Comparison of ENCODE assay signal across 8 cellular contexts in the genomic region with DNA sequence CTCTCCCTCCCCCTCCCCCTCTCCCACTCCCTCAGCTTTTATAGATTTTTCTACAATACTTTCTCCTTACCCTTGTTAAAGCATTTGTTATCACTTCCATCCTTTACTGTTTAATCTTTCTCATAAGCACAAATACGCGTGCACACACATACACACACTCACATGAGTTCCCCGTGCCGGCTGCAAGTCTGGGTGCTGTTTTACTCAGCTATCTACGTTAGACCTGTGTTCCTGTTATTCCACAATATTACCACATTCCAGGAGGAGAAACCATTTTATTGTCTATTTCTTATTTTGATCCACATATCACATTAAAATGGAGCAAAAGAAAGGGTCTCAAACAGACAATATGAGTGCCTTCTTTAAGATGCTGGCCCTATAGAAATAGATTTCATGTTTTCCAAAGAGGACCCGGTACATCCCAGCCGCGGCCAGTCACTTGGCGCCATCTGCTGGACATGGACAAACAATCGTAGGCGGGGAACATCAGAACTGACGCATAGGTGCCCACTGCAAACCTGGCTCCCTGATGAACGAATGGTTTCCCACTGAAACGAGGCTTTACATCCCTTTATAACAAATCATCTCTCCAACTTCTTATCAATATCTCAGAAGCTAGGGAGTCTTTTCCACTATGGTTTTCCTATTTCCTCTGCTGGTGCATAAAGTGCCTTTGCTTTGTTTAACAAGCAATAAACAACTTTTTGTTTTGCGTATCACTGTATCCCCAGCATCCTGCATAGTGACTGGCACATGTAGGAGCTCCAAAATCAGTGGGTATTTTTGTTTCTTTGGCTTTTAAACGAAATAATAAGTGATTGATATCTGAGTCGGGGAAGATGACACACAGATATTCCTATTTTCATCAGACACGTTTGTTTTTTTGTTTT. TPM values are rescaled to one million over a fixed set of nuclear protein-coding genes. Genes with fewer than 3 reads are reported as not detected.
A peak's percentile ranks its signal among the peaks of the same experiment; 100 is the strongest.
DNase-seq lines count a peak whose midpoint lies in the region; ATAC-seq and TF ChIP-seq lines count a peak whose summit lies in the region.

No MANE protein-coding gene starts in this region.

- H3K4me3 ChIP-seq in lung, result no peak overlapping the region

- H3K36me3 ChIP-seq in lung (ENCODE audit: control insufficient read depth in 2 of 2, insufficient read depth in 2 of 2, low read length in 2 of 2), result no peaks in the 10 kb centered on the region

- H3K27ac ChIP-seq in lung (ENCODE audit: low read depth in 1 of 2, low read length in 1 of 2), result no peak overlapping the region

- ATAC-seq in GM19467 (IDR thresholded peaks at IDR 0.05; ENCODE audit: unreplicated experiment), result peak; percentile 69
- ATAC-seq in lung (ENCODE audit: insufficient read depth, low FRiP score), result no peak
- ATAC-seq in GM19455 (IDR thresholded peaks at IDR 0.05; ENCODE audit: unreplicated experiment), result no peak

- no peaks in the 10 kb centered on the region for H3K27me3 ChIP-seq in lung (ENCODE audit: control insufficient read depth, insufficient read depth)

- WGBS in lung, 2 donors, result 23 to 28% methylated on average over 18 of the region's 18 CpGs

- H3K9me3 ChIP-seq in lung (ENCODE audit: control insufficient read depth in 2 of 2, insufficient read depth in 1 of 2, low read length in 1 of 2), result peaks cover 0 to 9% of the 10 kb centered on the region in 2 donors

- DNase-seq in AG09319 (ENCODE audit: extremely low read depth, low read depth) (peak; percentile 15), NCI-H2227 (lab: John Stamatoyannopoulos, UW; ENCODE audit: unreplicated experiment) (peak; percentile 73), dermis microvascular lymphatic vessel endothelial cell (ENCODE audit: low read depth in 2 of 2) (peak; percentile 29 to 70), lung (ENCODE audit: low spot score) (peak; percentile 66)
- DNase-seq in activated CD4-positive, alpha-beta T cell treated with anti-CD3 and anti-CD28 coated beads for 1 hour, result peak; percentile 15
- peak; percentile 13 for DNase-seq in stimulated activated CD8-positive, alpha-beta memory T cell treated with anti-CD3 and anti-CD28 coated beads, Interleukin-15, amount 100 ng/mL, for 24 hours (ENCODE audit: low read depth)

- TF ChIP-seq CTCF in AG09319 (IDR thresholded peaks at IDR 0.05; ENCODE audit: low read depth, low read length) (peak; percentile 96), lung (IDR thresholded peaks at IDR 0.05; ENCODE audit: control extremely low read depth, extremely low read depth) (peak; percentile 65)

- no peaks in the 10 kb centered on the region for H3K4me1 ChIP-seq in lung (ENCODE audit: control insufficient read depth in 2 of 2, insufficient read depth in 2 of 2, low read length in 2 of 2)

RNA-seq across cellular contexts. Expression of a gene that starts 25.2 kb away (rescaled TPM):
- total RNA-seq in dermis microvascular lymphatic vessel endothelial cell, result 66.9 and 70.9 TPM in 2 replicates
- 10 to 100 TPM; 41.2 to 45.6 TPM for total RNA-seq in lung
- 10 to 100 TPM; 23.0 to 34.3 TPM for polyA plus RNA-seq in lung

Comparison
In these comparisons a context has a peak if more than half of its experiments do, and no peak if none do; other contexts are left out.
1. DNase-seq: peak in every context shown above with its lines; median percentile 73 in NCI-H2227; 66 in lung; 50 in dermis microvascular lymphatic vessel endothelial cell; 15 in AG09319; 15 in activated CD4-positive, alpha-beta T cell treated with anti-CD3 and anti-CD28 coated beads for 1 hour; 13 in stimulated activated CD8-positive, alpha-beta memory T cell treated with anti-CD3 and anti-CD28 coated beads, Interleukin-15, amount 100 ng/mL, for 24 hours.